Comparison of ENCODE assay signal across 9 cellular contexts in the genomic region with DNA sequence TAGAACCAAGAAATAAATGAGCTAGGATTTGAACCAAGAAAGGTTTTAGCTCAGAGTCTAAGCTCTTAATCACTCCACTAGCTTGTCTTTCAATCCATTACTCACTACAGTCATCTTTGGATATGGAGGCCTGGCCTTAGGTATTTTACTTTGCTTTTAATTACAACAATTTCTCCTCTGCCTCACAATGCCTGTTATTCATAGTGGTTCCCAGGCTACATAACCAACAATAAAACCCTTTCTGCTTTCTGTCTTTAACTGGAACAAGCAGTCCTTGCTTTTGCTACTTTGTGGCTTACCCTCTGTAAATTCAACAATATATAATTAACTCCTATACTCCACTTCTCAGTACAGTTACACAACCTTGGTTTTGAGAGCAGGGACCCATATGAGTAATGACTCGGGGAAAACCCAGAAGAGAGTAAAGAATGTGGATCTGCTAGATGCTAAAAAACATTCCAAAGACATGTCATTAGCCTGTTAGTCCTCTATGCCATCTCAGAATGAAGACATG.
DNase-seq lines count a peak whose midpoint lies in the region; ATAC-seq and TF ChIP-seq lines count a peak whose summit lies in the region.
"Had no signal": no experiment of that assay in that cellular context is flagged by ENCODE, and none has a peak within 500 bp of the region (broad histone marks: within the 10 kb centered on the region; RNA-seq: fewer than 3 reads in every experiment).

No MANE protein-coding gene starts in this region.

- peaks cover 33% of the 10 kb centered on the region for H3K36me3 Mint-ChIP-seq in activated CD4-positive, alpha-beta T cell treated with anti-CD3 and anti-CD28 coated beads, Interleukin-2, amount 10 ng/mL, durations not matched to agents 24 days and 14 days (ENCODE audit: low read depth)
- no peaks in the 10 kb centered on the region for H3K36me3 Mint-ChIP-seq in activated naive CD8-positive, alpha-beta T cell treated with anti-CD3 and anti-CD28 coated beads for 36 hours
- peaks cover 36% of the 10 kb centered on the region for H3K36me3 Mint-ChIP-seq in mesothelial cell of epicardium

- no peak overlapping the region for H3K4me3 Mint-ChIP-seq in activated CD4-positive, alpha-beta T cell treated with anti-CD3 and anti-CD28 coated beads, Interleukin-2, amount 10 ng/mL, durations not matched to agents 24 days and 14 days
- H3K4me3 Mint-ChIP-seq in activated naive CD8-positive, alpha-beta T cell treated with anti-CD3 and anti-CD28 coated beads for 36 hours = no peak overlapping the region
- no peak overlapping the region for H3K4me3 Mint-ChIP-seq in mesothelial cell of epicardium
- H3K4me3 Mint-ChIP-seq: CD4-positive, CD25-positive, alpha-beta regulatory T cell had no signal

- peaks cover 16% of the 10 kb centered on the region for H3K27me3 Mint-ChIP-seq in activated CD4-positive, alpha-beta T cell treated with anti-CD3 and anti-CD28 coated beads, Interleukin-2, amount 10 ng/mL, durations not matched to agents 24 days and 14 days
- H3K27me3 Mint-ChIP-seq in activated naive CD8-positive, alpha-beta T cell treated with anti-CD3 and anti-CD28 coated beads for 36 hours = no peaks in the 10 kb centered on the region
- no peaks in the 10 kb centered on the region for H3K27me3 Mint-ChIP-seq in mesothelial cell of epicardium (ENCODE audit: low read depth)
- H3K27me3 Mint-ChIP-seq: CD4-positive, CD25-positive, alpha-beta regulatory T cell had no signal

- peak; percentile 69 for ATAC-seq in HG03060 (IDR thresholded peaks at IDR 0.05; ENCODE audit: low read depth, unreplicated experiment)

- no peak for DNase-seq in activated CD4-positive, alpha-beta T cell treated with anti-CD3 and anti-CD28 coated beads, Interleukin-2, amount 10 ng/mL, durations not matched to agents 24 days and 14 days
- DNase-seq in activated CD4-positive, alpha-beta T cell treated with anti-CD3 and anti-CD28 coated beads for 4 hours = no peak
- no peak for DNase-seq in activated naive CD8-positive, alpha-beta T cell treated with anti-CD3 and anti-CD28 coated beads for 36 hours
- no peak for DNase-seq in mesothelial cell of epicardium (ENCODE audit: low spot score in 2 of 2, unreplicated experiment in 2 of 2)
- no peak for DNase-seq in SIG-M5 (lab: John Stamatoyannopoulos, UW)
- no peak for DNase-seq in head of caudate nucleus
- DNase-seq in NK-92 treated with Interleukin-12 subunit alpha and Interleukin-12 subunit beta, amount 100 ng/mL, for 24 hours (lab: John Stamatoyannopoulos, UW) = no peak
- DNase-seq: CD4-positive, CD25-positive, alpha-beta regulatory T cell had no signal

- intact Hi-C loops in activated CD4-positive, alpha-beta T cell treated with anti-CD3 and anti-CD28 coated beads, Interleukin-2, amount 10 ng/mL, durations not matched to agents 24 days and 14 days (cut with micrococcal nuclease) = loop anchor here (1.0 to 5.0 kb wide), 3 partner anchors 11 to 270 kb away; a partner anchor contains a TSS
- intact Hi-C loops in head of caudate nucleus (cut with DNase I) = no loop called here

- peaks cover 15% of the 10 kb centered on the region for H3K4me1 Mint-ChIP-seq in activated CD4-positive, alpha-beta T cell treated with anti-CD3 and anti-CD28 coated beads, Interleukin-2, amount 10 ng/mL, durations not matched to agents 24 days and 14 days
- peaks cover 17% of the 10 kb centered on the region for H3K4me1 Mint-ChIP-seq in activated naive CD8-positive, alpha-beta T cell treated with anti-CD3 and anti-CD28 coated beads for 36 hours
- peaks cover 22% of the 10 kb centered on the region for H3K4me1 Mint-ChIP-seq in mesothelial cell of epicardium

- no peak for TF ChIP-seq CTCF in mesothelial cell of epicardium (IDR thresholded peaks at IDR 0.05; ENCODE audit: unreplicated experiment)

- H3K27ac Mint-ChIP-seq in activated CD4-positive, alpha-beta T cell treated with anti-CD3 and anti-CD28 coated beads, Interleukin-2, amount 10 ng/mL, durations not matched to agents 24 days and 14 days = peak overlapping the region; percentile 74
- peak overlapping the region; percentile 57 for H3K27ac Mint-ChIP-seq in activated naive CD8-positive, alpha-beta T cell treated with anti-CD3 and anti-CD28 coated beads for 36 hours
- peak overlapping the region; percentile 94 for H3K27ac Mint-ChIP-seq in mesothelial cell of epicardium
- H3K27ac Mint-ChIP-seq: CD4-positive, CD25-positive, alpha-beta regulatory T cell had no signal

- H3K9me3 Mint-ChIP-seq in activated CD4-positive, alpha-beta T cell treated with anti-CD3 and anti-CD28 coated beads, Interleukin-2, amount 10 ng/mL, durations not matched to agents 24 days and 14 days = no peaks in the 10 kb centered on the region
- H3K9me3 Mint-ChIP-seq in activated naive CD8-positive, alpha-beta T cell treated with anti-CD3 and anti-CD28 coated beads for 36 hours = peaks cover 1% of the 10 kb centered on the region
- H3K9me3 Mint-ChIP-seq in mesothelial cell of epicardium = peaks cover 8% of the 10 kb centered on the region
- H3K9me3 Mint-ChIP-seq: CD4-positive, CD25-positive, alpha-beta regulatory T cell had no signal
